ENCODE assay signal across 29 cellular contexts in genomic region chr6:127691147-127691546, GRCh38.
"Had no signal": no experiment of that assay in that cellular context is flagged by ENCODE, and none has a peak within 500 bp of the region (broad histone marks: within the 10 kb centered on the region; RNA-seq: fewer than 3 reads in every experiment).

No MANE protein-coding gene starts in this region.

- H3K36me3 ChIP-seq: stomach, suprapubic skin, thoracic aorta, thyroid gland, tibial artery, tibial nerve, transverse colon, upper lobe of left lung, upper lobe of right lung, uterus, vagina had no signal

- H3K4me3 ChIP-seq: stomach, suprapubic skin, testis, thoracic aorta, thyroid gland, tibial artery, tibial nerve, transverse colon, upper lobe of left lung, upper lobe of right lung, uterus, vagina had no signal

- H3K27ac Mint-ChIP-seq: stimulated activated effector memory CD8-positive, alpha-beta T cell treated with anti-CD3 and anti-CD28 coated beads, Interleukin-12 subunit alpha, Interleukin-12 subunit beta, amount 100 ng/mL, for 72 hours; stimulated activated memory B cell treated with anti-CD40 and anti-IgM and Interleukin-4, amounts not matched to agents 10 μg/mL and 1 μg/mL and 100 μg/mL, for 72 hours; stimulated activated naive B cell treated with anti-CD40 and anti-IgM and Interleukin-4, amounts not matched to agents 10 μg/mL and 1 μg/mL and 100 μg/mL, for 72 hours; stimulated activated naive CD8-positive, alpha-beta T cell treated with anti-CD3 and anti-CD28 coated beads, Interleukin-15, amount 100 ng/mL, for 72 hours; stimulated activated naive CD8-positive, alpha-beta T cell treated with anti-CD3 and anti-CD28 coated beads, Interleukin-15, Interleukin-2, amounts not matched to agents 100 ng/mL and 50 ng/mL, for 24 hours; type B pancreatic cell had no signal

- H3K9me3 Mint-ChIP-seq: type B pancreatic cell had no signal

- H3K27me3 Mint-ChIP-seq: stimulated activated memory B cell treated with anti-CD40 and anti-IgM and Interleukin-4, amounts not matched to agents 10 μg/mL and 1 μg/mL and 100 μg/mL, for 72 hours; stimulated activated naive B cell treated with anti-CD40 and anti-IgM and Interleukin-4, amounts not matched to agents 10 μg/mL and 1 μg/mL and 100 μg/mL, for 72 hours; stimulated activated naive CD8-positive, alpha-beta T cell treated with anti-CD3 and anti-CD28 coated beads, Interleukin-15, amount 100 ng/mL, for 72 hours; stimulated activated naive CD8-positive, alpha-beta T cell treated with anti-CD3 and anti-CD28 coated beads, Interleukin-15, Interleukin-2, amounts not matched to agents 100 ng/mL and 50 ng/mL, for 24 hours; type B pancreatic cell had no signal

- H3K4me1 Mint-ChIP-seq: stimulated activated effector memory CD8-positive, alpha-beta T cell treated with anti-CD3 and anti-CD28 coated beads, Interleukin-12 subunit alpha, Interleukin-12 subunit beta, amount 100 ng/mL, for 72 hours; stimulated activated memory B cell treated with anti-CD40 and anti-IgM and Interleukin-4, amounts not matched to agents 10 μg/mL and 1 μg/mL and 100 μg/mL, for 72 hours; stimulated activated naive B cell treated with anti-CD40 and anti-IgM and Interleukin-4, amounts not matched to agents 10 μg/mL and 1 μg/mL and 100 μg/mL, for 72 hours; stimulated activated naive CD8-positive, alpha-beta T cell treated with anti-CD3 and anti-CD28 coated beads, Interleukin-15, amount 100 ng/mL, for 72 hours had no signal

- H3K36me3 Mint-ChIP-seq: stimulated activated memory B cell treated with anti-CD40 and anti-IgM and Interleukin-4, amounts not matched to agents 10 μg/mL and 1 μg/mL and 100 μg/mL, for 72 hours; stimulated activated naive B cell treated with anti-CD40 and anti-IgM and Interleukin-4, amounts not matched to agents 10 μg/mL and 1 μg/mL and 100 μg/mL, for 72 hours; type B pancreatic cell had no signal

- H3K4me3 Mint-ChIP-seq: stimulated activated effector memory CD8-positive, alpha-beta T cell treated with anti-CD3 and anti-CD28 coated beads, Interleukin-12 subunit alpha, Interleukin-12 subunit beta, amount 100 ng/mL, for 72 hours; stimulated activated memory B cell treated with anti-CD40 and anti-IgM and Interleukin-4, amounts not matched to agents 10 μg/mL and 1 μg/mL and 100 μg/mL, for 72 hours; stimulated activated naive B cell treated with anti-CD40 and anti-IgM and Interleukin-4, amounts not matched to agents 10 μg/mL and 1 μg/mL and 100 μg/mL, for 72 hours; stimulated activated naive CD8-positive, alpha-beta T cell treated with anti-CD3 and anti-CD28 coated beads, Interleukin-15, amount 100 ng/mL, for 72 hours; stimulated activated naive CD8-positive, alpha-beta T cell treated with anti-CD3 and anti-CD28 coated beads, Interleukin-15, Interleukin-2, amounts not matched to agents 100 ng/mL and 50 ng/mL, for 24 hours; type B pancreatic cell had no signal

- ATAC-seq: stimulated activated effector memory CD8-positive, alpha-beta T cell treated with anti-CD3 and anti-CD28 coated beads, Interleukin-12 subunit alpha, Interleukin-12 subunit beta, amount 100 ng/mL, for 72 hours; stimulated activated memory B cell treated with anti-CD40 and anti-IgM and Interleukin-4, amounts not matched to agents 10 μg/mL and 1 μg/mL and 100 μg/mL, for 72 hours; stimulated activated naive B cell treated with anti-CD40 and anti-IgM and Interleukin-4, amounts not matched to agents 10 μg/mL and 1 μg/mL and 100 μg/mL, for 72 hours; stimulated activated naive CD8-positive, alpha-beta T cell treated with anti-CD3 and anti-CD28 coated beads, Interleukin-15, amount 100 ng/mL, for 72 hours; stimulated activated naive CD8-positive, alpha-beta T cell treated with anti-CD3 and anti-CD28 coated beads, Interleukin-15, Interleukin-2, amounts not matched to agents 100 U/mL and 50 U/mL, for 24 hours; upper lobe of right lung had no signal

- H3K9me3 ChIP-seq: suprapubic skin, testis, thoracic aorta, thyroid gland, tibial nerve, transverse colon, upper lobe of right lung, uterus, vagina had no signal

- H3K27ac ChIP-seq: stomach, suprapubic skin, testis, thoracic aorta, thyroid gland, tibial artery, tibial nerve, transverse colon, upper lobe of left lung, upper lobe of right lung, uterus, vagina had no signal

- FAIRE-seq: urothelium cell line had no signal

- H3K27me3 ChIP-seq: stomach, suprapubic skin, testis, thyroid gland, tibial artery, tibial nerve, transverse colon, upper lobe of left lung, upper lobe of right lung, uterus, vagina had no signal

- H3K4me1 ChIP-seq: stomach, suprapubic skin, testis, thyroid gland, tibial artery, tibial nerve, transverse colon, upper lobe of left lung, upper lobe of right lung, uterus, vagina had no signal

- DNase-seq: stimulated activated CD4-positive, alpha-beta T cell treated with anti-CD3 and anti-CD28 coated beads, Interleukin-2, amount 100 ng/mL, for 48 hours; stimulated activated CD4-positive, alpha-beta T cell treated with anti-CD3 and anti-CD28 coated beads, Interleukin-4, amount 100 ng/mL, for 1 hour; stimulated activated CD4-positive, alpha-beta T cell treated with anti-CD3 and anti-CD28 coated beads, Interleukin-4, amount 100 ng/mL, for 24 hours; stimulated activated CD4-positive, alpha-beta T cell treated with anti-CD3 and anti-CD28 coated beads, Interleukin-4, amount 100 ng/mL, for 4 hours; stimulated activated CD8-positive, alpha-beta memory T cell treated with anti-CD3 and anti-CD28 coated beads, Interleukin-4, amount 100 ng/mL, for 48 hours; stimulated activated naive B cell treated with anti-CD40 and anti-IgM and Interleukin-4, amounts not matched to agents 10 μg/mL and 1 μg/mL and 100 μg/mL, for 72 hours; stimulated activated naive CD4-positive, alpha-beta T cell; stimulated activated naive CD4-positive, alpha-beta T cell treated with Interleukin-2 at 50 U/mL for 16 hours; stimulated activated naive CD8-positive, alpha-beta T cell treated with anti-CD3 and anti-CD28 coated beads, Interleukin-15, amount 100 ng/mL, for 72 hours; stimulated activated naive CD8-positive, alpha-beta T cell treated with anti-CD3 and anti-CD28 coated beads, Interleukin-15, Interleukin-2, amounts not matched to agents 100 U/mL and 50 U/mL, for 24 hours; stomach; substantia nigra; testis; thyroid gland; tibial artery; transverse colon; trophoblast cell; upper lobe of left lung; upper lobe of right lung; uterus had no signal
